Comparison of ENCODE assay signal across 33 cellular contexts in the genomic region with DNA sequence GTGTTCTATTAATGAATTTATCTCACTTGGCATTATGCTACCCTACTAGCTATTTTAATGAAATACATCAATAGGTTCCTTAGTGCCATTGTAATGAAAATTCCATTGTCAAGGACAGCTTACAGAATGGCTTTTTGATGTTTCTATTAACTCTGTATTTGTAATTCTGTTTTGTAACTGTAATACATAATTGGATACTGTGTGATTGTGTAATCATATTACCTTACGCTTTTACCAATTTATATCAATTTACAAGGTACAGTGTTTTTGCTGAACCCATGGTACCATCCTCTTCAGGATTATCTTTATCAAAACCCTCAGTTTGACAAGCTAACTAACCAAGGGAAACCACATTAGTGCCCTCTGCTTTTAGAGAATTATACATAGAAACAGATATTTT.
"Had no signal": no experiment of that assay in that cellular context is flagged by ENCODE, and none has a peak within 500 bp of the region (broad histone marks: within the 10 kb centered on the region; RNA-seq: fewer than 3 reads in every experiment).

No MANE protein-coding gene starts in this region.

- H3K9me3 ChIP-seq: adrenal gland, body of pancreas, breast epithelium had no signal

- H3K36me3 ChIP-seq: adrenal gland, brain microvascular endothelial cell, breast epithelium had no signal

- DNase-seq: activated B cell treated with CpG ODN at 0.5 μM for 24 hours; activated CD4-positive, alpha-beta memory T cell treated with anti-CD3 and anti-CD28 coated beads for 36 hours; activated CD4-positive, alpha-beta T cell treated with anti-CD3 and anti-CD28 coated beads for 4 hours; activated CD4-positive, alpha-beta T cell treated with anti-CD3 and anti-CD28 coated beads, Interleukin-2, amount 10 ng/mL, durations not matched to agents 24 days and 14 days; activated CD4-positive, alpha-beta T cell treated with anti-CD3 and anti-CD28 coated beads, Interleukin-2, amount 50 U/mL, for 1 hour; activated CD4-positive, alpha-beta T cell treated with anti-CD3 and anti-CD28 coated beads, Interleukin-2, amount 50 U/mL, for 4 hours; activated CD4-positive, CD25-positive, alpha-beta regulatory T cell treated with anti-CD3 and anti-CD28 coated beads, Interleukin-2, amount 50 U/mL, for 72 hours; activated CD8-positive, alpha-beta memory T cell treated with anti-CD3 and anti-CD28 coated beads, Interleukin-2, amount 50 U/mL, for 4 hours; activated CD8-positive, alpha-beta T cell treated with anti-CD3 and anti-CD28 coated beads for 36 hours; activated effector memory CD4-positive, alpha-beta T cell treated with anti-CD3 and anti-CD28 coated beads, Interleukin-2, amount 50 U/mL, for 16 hours; activated gamma-delta T cell treated with Interleukin-2 at 50 U/mL for 16 hours; activated naive CD4-positive, alpha-beta T cell; activated naive CD4-positive, alpha-beta T cell treated with anti-CD3 and anti-CD28 coated beads for 36 hours; activated naive CD4-positive, alpha-beta T cell treated with anti-CD3 and anti-CD28 coated beads, Interleukin-2, amount 50 U/mL, for 16 hours; activated naive CD8-positive, alpha-beta T cell treated with anti-CD3 and anti-CD28 coated beads for 36 hours; activated T-cell treated with anti-CD3 and anti-CD28 coated beads for 4 hours; activated T-cell treated with anti-CD3 and anti-CD28 coated beads, Interleukin-2, amount 50 U/mL, for 1 hour; activated T-cell treated with anti-CD3 and anti-CD28 coated beads, Interleukin-2, amount 50 U/mL, for 4 hours; activated T-cell treated with anti-CD3 and anti-CD28 coated beads, Interleukin-2, amount 50 U/mL, for 72 hours; adrenal gland; amniotic stem cell; aorta; body of pancreas; brain microvascular endothelial cell; central memory CD4-positive, alpha-beta T cell; T-helper 2 cell; T-helper 9 cell had no signal

- FAIRE-seq: astrocyte, TTC549 had no signal

- H3K4me3 ChIP-seq: adrenal gland, body of pancreas, breast epithelium had no signal

- H3K27me3 ChIP-seq: adrenal gland, body of pancreas, brain microvascular endothelial cell, breast epithelium had no signal

- H3K4me1 ChIP-seq: adrenal gland, body of pancreas, breast epithelium had no signal

- H3K27ac ChIP-seq: adrenal gland, body of pancreas, brain microvascular endothelial cell, breast epithelium, VCaP had no signal

- ATAC-seq: activated CD8-positive, alpha-beta T cell treated with anti-CD3 and anti-CD28 coated beads for 36 hours; activated naive CD4-positive, alpha-beta T cell treated with anti-CD3 and anti-CD28 coated beads, Interleukin-2, amount 50 U/mL, for 72 hours; activated T-cell treated with anti-CD3 and anti-CD28 coated beads, Interleukin-2, amount 50 U/mL, for 4 hours; activated T-cell treated with anti-CD3 and anti-CD28 coated beads, Interleukin-2, amount 50 U/mL, for 72 hours; activated T-helper 17 cell treated with anti-CD3 and anti-CD28 coated beads, Interleukin-2, amount 50 U/mL, for 72 hours; body of pancreas had no signal
